In the genomic region with DNA sequence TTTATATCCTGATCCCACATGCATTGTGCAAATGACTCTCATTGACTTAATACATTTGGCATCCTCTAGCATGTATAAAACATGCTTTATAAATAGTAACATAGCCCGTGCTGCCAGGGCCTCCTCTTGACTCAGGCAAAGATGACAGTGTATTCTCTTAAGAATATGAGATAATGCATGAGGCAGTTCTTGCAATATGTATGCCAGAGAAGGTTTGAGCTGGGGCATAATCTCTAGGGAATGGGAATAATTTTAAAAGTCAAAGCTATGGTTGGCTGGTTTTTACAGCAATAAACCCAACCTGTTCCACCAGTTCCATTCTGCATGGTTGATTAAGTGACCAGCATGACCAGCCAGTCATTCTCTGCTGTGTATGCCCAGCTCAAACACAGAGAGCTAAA, we compare ENCODE assay signal across 11 cellular contexts.
DNase-seq lines count a peak whose midpoint lies in the region; ATAC-seq and TF ChIP-seq lines count a peak whose summit lies in the region.
"Had no signal": no experiment of that assay in that cellular context is flagged by ENCODE, and none has a peak within 500 bp of the region (broad histone marks: within the 10 kb centered on the region; RNA-seq: fewer than 3 reads in every experiment).

No MANE protein-coding gene starts in this region.

- ATAC-seq in left ventricle myocardium superior (peak; percentile 92), natural killer cell (no peak)

- DNase-seq in HPDE6-E6E7 (ENCODE audit: extremely low spot score) (peak; percentile 12), SK-N-SH (no peak), left ventricle myocardium superior (peak; percentile 38), T1000 (lab: John Stamatoyannopoulos, UW) (no peak), midbrain (lab: John Stamatoyannopoulos, UW) (no peak), hippocampal formation (lab: John Stamatoyannopoulos, UW) (no peak), natural killer cell (no peak)
- DNase-seq: KG1; SHP77 treated with DMSO at 0.1 percent for 48 hours; stimulated activated CD4-positive, alpha-beta T cell treated with anti-CD3 and anti-CD28 coated beads, Interleukin-4, amount 100 ng/mL, for 4 hours had no signal

- H3K4me1 Mint-ChIP-seq in natural killer cell, result peaks cover 0 to 8% of the 10 kb centered on the region in 2 donors

- intact Hi-C loops in left ventricle myocardium superior (cut with micrococcal nuclease), result no loop called here
- intact Hi-C loops in natural killer cell (cut with micrococcal nuclease), result no loop called here

- CTCF ChIA-PET in SK-N-SH (lab: Yijun Ruan, JAX), result no interaction called here

- H4K20me1 ChIP-seq in SK-N-SH (ENCODE audit: insufficient read depth), result no peaks in the 10 kb centered on the region

- WGBS in SK-N-SH (ENCODE audit: low lambda C conversion rate), result 3% methylated on average over 1 of the region's 1 CpG

- no peaks in the 10 kb centered on the region for H3K9me2 ChIP-seq in SK-N-SH

- H2AFZ ChIP-seq in ACC112 (ENCODE audit: low read length, unreplicated experiment), result no peak overlapping the region
- no peak overlapping the region; the same call in 1 of the 2 replicates for H2AFZ ChIP-seq in SK-N-SH (ENCODE audit: low read depth)

- TF ChIP-seq RAD21 in SK-N-SH (IDR thresholded peaks at IDR 0.05; ENCODE audit: low read length), result no peak

- no peak overlapping the region for H3K4me3 ChIP-seq in ACC112 (ENCODE audit: low read depth, low read length)
- no peak overlapping the region for H3K4me3 ChIP-seq in SK-N-SH (ENCODE audit: low read depth in 2 of 2, low read length in 1 of 2)

- H3K27me3 ChIP-seq in ACC112 (ENCODE audit: insufficient read depth, low read length) (no peaks in the 10 kb centered on the region), SK-N-SH (ENCODE audit: insufficient read depth) (no peaks in the 10 kb centered on the region)

- no peaks in the 10 kb centered on the region for H3K36me3 Mint-ChIP-seq in natural killer cell

- peaks cover 2 to 32% of the 10 kb centered on the region in 2 donors for H3K27me3 Mint-ChIP-seq in natural killer cell (ENCODE audit: low read depth in 2 of 2)

- POLR2A ChIA-PET in SK-N-SH (lab: Yijun Ruan, JAX), result no interaction called here

- H3K79me2 ChIP-seq in ACC112 (ENCODE audit: control insufficient read depth, insufficient read depth, low read length, unreplicated experiment) (no peaks in the 10 kb centered on the region), SK-N-SH (ENCODE audit: insufficient read depth) (no peaks in the 10 kb centered on the region)

- H3K9ac ChIP-seq in SK-N-SH, result no peak overlapping the region

- H3K4me1 ChIP-seq in ACC112 (ENCODE audit: control insufficient read depth, insufficient read depth, low read length, unreplicated experiment) (peaks cover 48% of the 10 kb centered on the region), SK-N-SH (ENCODE audit: control insufficient read depth in 1 of 2, insufficient read depth in 2 of 2, low read depth in 1 of 2, low read length in 1 of 2) (peaks cover 6 to 16% of the 10 kb centered on the region in 2 experiments; a peak in 2 of 4 replicates)

- peaks cover 24% of the 10 kb centered on the region for H3F3A ChIP-seq in SK-N-SH (replicated peaks; ENCODE audit: insufficient read depth)

- no peaks in the 10 kb centered on the region for H3K36me3 ChIP-seq in ACC112 (ENCODE audit: insufficient read depth, low read length)
- H3K36me3 ChIP-seq in SK-N-SH (replicated peaks in 1 of 2; ENCODE audit: control insufficient read depth in 1 of 2, insufficient read depth in 2 of 2, low read length in 1 of 2), result no peaks in the 10 kb centered on the region

- H3K9me3 ChIP-seq in SK-N-SH, result no peaks in the 10 kb centered on the region

- no peak overlapping the region for H3K27ac Mint-ChIP-seq in natural killer cell

- TF ChIP-seq EP300 in SK-N-SH (IDR thresholded peaks at IDR 0.05; ENCODE audit: borderline replicate concordance in 1 of 2, low read depth in 1 of 2, low read length in 1 of 2), result peak in 1 of 2 experiments; percentile 33; a peak in 1 of 4 replicates

- H3K9me3 Mint-ChIP-seq in natural killer cell, result peaks cover 0 to 2% of the 10 kb centered on the region in 2 donors

- no peak for TF ChIP-seq CTCF in SK-N-SH (IDR thresholded peaks at IDR 0.05)
- TF ChIP-seq CTCF in natural killer cell (IDR thresholded peaks at IDR 0.05), result no peak

- no peak overlapping the region for H3K4me3 Mint-ChIP-seq in natural killer cell

- no peak overlapping the region for H3K4me2 ChIP-seq in SK-N-SH

- peak overlapping the region; percentile 94 for H3K27ac ChIP-seq in ACC112 (ENCODE audit: low read depth, low read length)
- peak overlapping the region in 1 of 2 experiments; percentile 86; a peak in 2 of 4 replicates for H3K27ac ChIP-seq in SK-N-SH (ENCODE audit: low read depth in 2 of 2, low read length in 1 of 2)

TF ChIP-seq in SK-N-SH, 30 proteins besides CTCF, POLR2A, EP300 and RAD21 (continues in another document):
- TF ChIP-seq FOSL2 (IDR thresholded peaks at IDR 0.05; ENCODE audit: borderline replicate concordance, low read depth), result no peak; the same call in 1 of the 2 replicates
- TF ChIP-seq, protein P1, sequence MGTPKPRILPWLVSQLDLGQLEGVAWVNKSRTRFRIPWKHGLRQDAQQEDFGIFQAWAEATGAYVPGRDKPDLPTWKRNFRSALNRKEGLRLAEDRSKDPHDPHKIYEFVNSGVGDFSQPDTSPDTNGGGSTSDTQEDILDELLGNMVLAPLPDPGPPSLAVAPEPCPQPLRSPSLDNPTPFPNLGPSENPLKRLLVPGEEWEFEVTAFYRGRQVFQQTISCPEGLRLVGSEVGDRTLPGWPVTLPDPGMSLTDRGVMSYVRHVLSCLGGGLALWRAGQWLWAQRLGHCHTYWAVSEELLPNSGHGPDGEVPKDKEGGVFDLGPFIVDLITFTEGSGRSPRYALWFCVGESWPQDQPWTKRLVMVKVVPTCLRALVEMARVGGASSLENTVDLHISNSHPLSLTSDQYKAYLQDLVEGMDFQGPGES (IDR thresholded peaks at IDR 0.05; ENCODE audit: low read depth, low read length), result no peak
- TF ChIP-seq RFX5 (IDR thresholded peaks at IDR 0.05; ENCODE audit: low read length), result no peak
- no peak for TF ChIP-seq CHD2 (IDR thresholded peaks at IDR 0.05; ENCODE audit: low read length, partially characterized antibody)
- no peak for TF ChIP-seq EZH2phosphoT487 (IDR thresholded peaks at IDR 0.05; ENCODE audit: borderline replicate concordance, low read depth)
- no peak for TF ChIP-seq SMC3 (IDR thresholded peaks at IDR 0.05; ENCODE audit: low read depth, low read length)
- TF ChIP-seq FOXJ3 (CRISPR knock-in tag; IDR thresholded peaks at IDR 0.05), result no peak
- TF ChIP-seq, protein P2, sequence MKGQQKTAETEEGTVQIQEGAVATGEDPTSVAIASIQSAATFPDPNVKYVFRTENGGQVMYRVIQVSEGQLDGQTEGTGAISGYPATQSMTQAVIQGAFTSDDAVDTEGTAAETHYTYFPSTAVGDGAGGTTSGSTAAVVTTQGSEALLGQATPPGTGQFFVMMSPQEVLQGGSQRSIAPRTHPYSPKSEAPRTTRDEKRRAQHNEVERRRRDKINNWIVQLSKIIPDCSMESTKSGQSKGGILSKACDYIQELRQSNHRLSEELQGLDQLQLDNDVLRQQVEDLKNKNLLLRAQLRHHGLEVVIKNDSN (IDR thresholded peaks at IDR 0.05; ENCODE audit: borderline replicate concordance, low read depth), result no peak
- TF ChIP-seq MXI1 (IDR thresholded peaks at IDR 0.05; ENCODE audit: low read depth, low read length), result no peak
- TF ChIP-seq NRF1 (IDR thresholded peaks at IDR 0.05; ENCODE audit: low read depth, low read length), result no peak
- TF ChIP-seq TEAD4 (IDR thresholded peaks at IDR 0.05; ENCODE audit: borderline replicate concordance, insufficient read depth), result no peak
- TF ChIP-seq ELF1 (IDR thresholded peaks at IDR 0.05), result no peak
- no peak for TF ChIP-seq GATA2 (CRISPR knock-in tag; IDR thresholded peaks at IDR 0.05)
- TF ChIP-seq REST (IDR thresholded peaks at IDR 0.05; ENCODE audit: low read depth, low read length), result no peak
- TF ChIP-seq TAF1 (IDR thresholded peaks at IDR 0.05; ENCODE audit: borderline replicate concordance, low read depth, low read length), result no peak
- TF ChIP-seq TCF12 (IDR thresholded peaks at IDR 0.05), result peak; percentile 58
- TF ChIP-seq, protein P3, sequence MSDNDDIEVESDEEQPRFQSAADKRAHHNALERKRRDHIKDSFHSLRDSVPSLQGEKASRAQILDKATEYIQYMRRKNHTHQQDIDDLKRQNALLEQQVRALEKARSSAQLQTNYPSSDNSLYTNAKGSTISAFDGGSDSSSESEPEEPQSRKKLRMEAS (IDR thresholded peaks at IDR 0.05; ENCODE audit: low read depth), result 0 out of 2 replicates have a peak, but pooled peaks have one; percentile 47
- no peak for TF ChIP-seq RXRA (IDR thresholded peaks at IDR 0.05; ENCODE audit: borderline replicate concordance, low read depth)
- TF ChIP-seq POLR2AphosphoS5 (IDR thresholded peaks at IDR 0.05; ENCODE audit: low read depth, low read length), result no peak

Comparison
In these comparisons a context has a peak if more than half of its experiments do, and no peak if none do; other contexts are left out.
1. DNase-seq: peak in HPDE6-E6E7 (single experiment) and left ventricle myocardium superior (single experiment); none in SK-N-SH (single experiment), T1000 (single experiment), midbrain (single experiment), hippocampal formation (0 of 2) and natural killer cell (single experiment).